Comparison of ENCODE assay signal across 21 cellular contexts in the genomic region with DNA sequence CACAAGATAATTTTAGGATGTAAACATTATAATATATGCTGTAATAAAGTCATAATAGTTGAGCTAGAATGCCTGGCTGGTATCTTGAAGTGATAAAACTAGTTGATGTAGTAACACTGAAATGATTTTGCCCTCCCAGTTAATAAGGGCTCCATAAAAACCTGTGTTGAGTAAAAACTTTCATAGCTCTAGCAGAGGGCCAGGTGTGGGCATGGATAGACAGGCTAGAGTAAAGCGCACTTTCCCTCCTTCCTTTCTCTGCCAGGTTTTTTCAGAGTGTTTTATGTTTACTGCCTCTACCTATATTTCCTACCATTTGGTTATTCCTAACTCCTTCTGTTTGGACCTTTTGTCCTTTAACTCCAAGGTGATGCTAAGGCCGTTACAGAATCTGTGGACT. TPM values are rescaled to one million over a fixed set of nuclear protein-coding genes. Genes with fewer than 3 reads are reported as not detected.
DNase-seq lines count a peak whose midpoint lies in the region; ATAC-seq and TF ChIP-seq lines count a peak whose summit lies in the region.
"Had no signal": no experiment of that assay in that cellular context is flagged by ENCODE, and none has a peak within 500 bp of the region (broad histone marks: within the 10 kb centered on the region; RNA-seq: fewer than 3 reads in every experiment).

No MANE protein-coding gene starts in this region.

- no peak overlapping the region for H2AFZ ChIP-seq in smooth muscle cell (ENCODE audit: low read depth)

- H3K4me3 Mint-ChIP-seq in activated T-cell treated with anti-CD3 and anti-CD28 coated beads, Interleukin-2, amount 50 U/mL, for 24 hours, result no peak overlapping the region
- no peak overlapping the region for H3K4me3 Mint-ChIP-seq in activated T-cell treated with anti-CD3 and anti-CD28 coated beads, Interleukin-2, amount 50 U/mL, for 4 hours
- H3K4me3 Mint-ChIP-seq in activated B cell treated with CpG ODN at 0.5 μM for 24 hours, result no peak overlapping the region
- no peak overlapping the region for H3K4me3 Mint-ChIP-seq in T-cell

- peaks cover 27% of the 10 kb centered on the region for H3K36me3 ChIP-seq in smooth muscle cell (ENCODE audit: low read depth)

- 94% methylated on average over 2 of the region's 2 CpGs for WGBS in smooth muscle cell (ENCODE audit: low lambda C conversion rate)

- CTCF ChIA-PET in activated B cell treated with CpG ODN at 0.5 μM for 24 hours (lab: Charles Lee) (interaction anchor here (1.0 to 2.7 kb wide), 3 partner anchors 11 to 128 kb away, joined by 3 to 6 read pairs (median 5); no protein-coding TSS in a partner anchor), T-cell (lab: Charles Lee) (interaction anchor here (1.1 to 8.4 kb wide), 4 partner anchors 11 to 129 kb away, joined by 3 to 84 read pairs (median 4); no protein-coding TSS in a partner anchor)

- peaks cover 88% of the 10 kb centered on the region for H4K20me1 ChIP-seq in smooth muscle cell (ENCODE audit: low read depth)

- peaks cover 50% of the 10 kb centered on the region for H3K4me1 ChIP-seq in smooth muscle cell (ENCODE audit: low read depth)

- H3K4me3 ChIP-seq in smooth muscle cell, result no peak overlapping the region
- H3K4me3 ChIP-seq: BLaER1, body of pancreas, coronary artery, vagina had no signal

- H3K4me2 ChIP-seq in smooth muscle cell, result no peak overlapping the region
- H3K4me2 ChIP-seq: BLaER1 had no signal

- no peak for DNase-seq in activated T-cell treated with anti-CD3 and anti-CD28 coated beads, Interleukin-2, amount 50 U/mL, for 24 hours
- DNase-seq in activated T-cell treated with anti-CD3 and anti-CD28 coated beads, Interleukin-2, amount 50 U/mL, for 4 hours, result no peak
- DNase-seq in activated B cell treated with CpG ODN at 0.5 μM for 24 hours (no peak), left colon (no peak), smooth muscle cell (lab: John Stamatoyannopoulos, UW; ENCODE audit: unreplicated experiment) (no peak), T-cell (no peak), GOT3 (lab: John Stamatoyannopoulos, UW) (no peak), AML-193 (lab: John Stamatoyannopoulos, UW) (no peak)
- DNase-seq: activated CD8-positive, alpha-beta memory T cell treated with anti-CD3 and anti-CD28 coated beads, Interleukin-2, amount 50 U/mL, for 4 hours; activated naive CD4-positive, alpha-beta T cell treated with anti-CD3 and anti-CD28 coated beads, Interleukin-2, amount 50 U/mL, for 16 hours; body of pancreas; NCI-H1417; NCI-H524 treated with DMSO at 0.1 percent for 48 hours; occipital lobe; stimulated activated CD8-positive, alpha-beta memory T cell treated with anti-CD3 and anti-CD28 coated beads, Interleukin-4, amount 100 ng/mL, for 48 hours; T1000 had no signal

- intact Hi-C loops in activated B cell treated with CpG ODN at 0.5 μM for 24 hours (cut with micrococcal nuclease) (no loop called here), left colon (cut with DNase I, micrococcal nuclease) (no loop called here)

- H3K79me2 ChIP-seq in smooth muscle cell (ENCODE audit: low read depth), result peaks cover 88% of the 10 kb centered on the region

- peak overlapping the region; percentile 60 for H3K27ac Mint-ChIP-seq in activated T-cell treated with anti-CD3 and anti-CD28 coated beads, Interleukin-2, amount 50 U/mL, for 24 hours
- H3K27ac Mint-ChIP-seq in activated B cell treated with CpG ODN at 0.5 μM for 24 hours, result peak overlapping the region; percentile 59
- peak overlapping the region in 1 of 2 donors; percentile 25 for H3K27ac Mint-ChIP-seq in T-cell

- no peaks in the 10 kb centered on the region for H3K9me3 Mint-ChIP-seq in activated T-cell treated with anti-CD3 and anti-CD28 coated beads, Interleukin-2, amount 50 U/mL, for 24 hours
- no peaks in the 10 kb centered on the region for H3K9me3 Mint-ChIP-seq in activated T-cell treated with anti-CD3 and anti-CD28 coated beads, Interleukin-2, amount 50 U/mL, for 4 hours
- H3K9me3 Mint-ChIP-seq in activated B cell treated with CpG ODN at 0.5 μM for 24 hours (no peaks in the 10 kb centered on the region), T-cell (no peaks in the 10 kb centered on the region)

- no peaks in the 10 kb centered on the region for H3K27me3 ChIP-seq in smooth muscle cell (ENCODE audit: low read depth)
- H3K27me3 ChIP-seq: BLaER1, body of pancreas, vagina had no signal

- ATAC-seq in activated T-cell treated with anti-CD3 and anti-CD28 coated beads, Interleukin-2, amount 50 U/mL, for 4 hours, result no peak
- ATAC-seq in activated B cell treated with CpG ODN at 0.5 μM for 24 hours (ENCODE audit: low read depth) (no peak), left colon (peak; percentile 78), T-cell (replicated peaks in 1 of 4) (no peak)
- ATAC-seq: activated CD4-positive, CD25-positive, alpha-beta regulatory T cell treated with anti-CD3 and anti-CD28 coated beads, Interleukin-2, amount 50 U/mL, for 24 hours; body of pancreas; left lobe of liver had no signal

- H3K27me3 Mint-ChIP-seq in activated T-cell treated with anti-CD3 and anti-CD28 coated beads, Interleukin-2, amount 50 U/mL, for 24 hours, result no peaks in the 10 kb centered on the region
- no peaks in the 10 kb centered on the region for H3K27me3 Mint-ChIP-seq in activated T-cell treated with anti-CD3 and anti-CD28 coated beads, Interleukin-2, amount 50 U/mL, for 4 hours (ENCODE audit: low read depth)
- H3K27me3 Mint-ChIP-seq in activated B cell treated with CpG ODN at 0.5 μM for 24 hours (no peaks in the 10 kb centered on the region), T-cell (no peaks in the 10 kb centered on the region)

- H3F3A ChIP-seq in smooth muscle cell (ENCODE audit: low read depth), result peaks cover 52% of the 10 kb centered on the region

- H3K9me3 ChIP-seq in smooth muscle cell (replicated peaks; ENCODE audit: low read depth), result no peaks in the 10 kb centered on the region
- H3K9me3 ChIP-seq: BLaER1, body of pancreas, vagina had no signal

- peaks cover 98% of the 10 kb centered on the region for H3K36me3 Mint-ChIP-seq in activated T-cell treated with anti-CD3 and anti-CD28 coated beads, Interleukin-2, amount 50 U/mL, for 24 hours (ENCODE audit: low read depth)
- peaks cover 52% of the 10 kb centered on the region for H3K36me3 Mint-ChIP-seq in activated T-cell treated with anti-CD3 and anti-CD28 coated beads, Interleukin-2, amount 50 U/mL, for 4 hours (ENCODE audit: insufficient read depth)
- H3K36me3 Mint-ChIP-seq in activated B cell treated with CpG ODN at 0.5 μM for 24 hours (ENCODE audit: low read depth), result peaks cover 89% of the 10 kb centered on the region
- H3K36me3 Mint-ChIP-seq in T-cell, result peaks cover 64% of the 10 kb centered on the region

- peaks cover 85% of the 10 kb centered on the region for H3K4me1 Mint-ChIP-seq in activated T-cell treated with anti-CD3 and anti-CD28 coated beads, Interleukin-2, amount 50 U/mL, for 24 hours (ENCODE audit: low read depth)
- H3K4me1 Mint-ChIP-seq in activated T-cell treated with anti-CD3 and anti-CD28 coated beads, Interleukin-2, amount 50 U/mL, for 4 hours (ENCODE audit: low read depth), result peaks cover 76% of the 10 kb centered on the region
- H3K4me1 Mint-ChIP-seq in activated B cell treated with CpG ODN at 0.5 μM for 24 hours, result peaks cover 45% of the 10 kb centered on the region
- H3K4me1 Mint-ChIP-seq in T-cell, result peaks cover 87 to 89% (median 89%) of the 10 kb centered on the region in 3 donors

- TF ChIP-seq CTCF in activated B cell treated with CpG ODN at 0.5 μM for 24 hours (IDR thresholded peaks at IDR 0.05), result no peak
- no peak for TF ChIP-seq CTCF in smooth muscle cell (IDR thresholded peaks at IDR 0.05; ENCODE audit: borderline replicate concordance, insufficient read depth, poor library complexity, severe bottlenecking)

- H3K27ac ChIP-seq in smooth muscle cell (ENCODE audit: low read depth), result peak overlapping the region; percentile 77
- H3K27ac ChIP-seq: BLaER1, coronary artery, vagina had no signal

- POLR2A ChIA-PET in activated B cell treated with CpG ODN at 0.5 μM for 24 hours (lab: Charles Lee), result interaction anchor here (0.9 to 1.7 kb wide), 2 partner anchors 27 to 43 kb away, joined by 3 to 5 read pairs; no protein-coding TSS in a partner anchor
- POLR2A ChIA-PET in T-cell (lab: Charles Lee), result interaction anchor here (0.6 to 1.6 kb wide), 3 partner anchors 11 to 1272 kb away, joined by 3 to 4 read pairs (median 3); no protein-coding TSS in a partner anchor

- H3K9ac ChIP-seq in smooth muscle cell (ENCODE audit: low read depth), result no peak overlapping the region
- H3K9ac ChIP-seq: BLaER1 had no signal

RNA-seq across cellular contexts. Expression of a gene that starts 25.3 kb away (rescaled TPM):
- total RNA-seq in activated T-cell treated with anti-CD3 and anti-CD28 coated beads, Interleukin-2, amount 50 U/mL, for 4 hours, result 10 to 100 TPM; 58.0 to 67.7 (median 59.7) TPM
- 249 and 298 TPM in 2 replicates for total RNA-seq in activated B cell treated with CpG ODN at 0.5 μM for 24 hours
- 10 to 100 TPM; 85.7 to 86.9 TPM for total RNA-seq in left colon
- total RNA-seq in smooth muscle cell, result 99.2 and 132 TPM in 2 replicates
- 64.4 and 81.6 TPM in 2 replicates for polyA plus RNA-seq in smooth muscle cell
- 100 to 1,000 TPM; 231 to 506 (median 266) TPM for total RNA-seq in T-cell
